10 cellular contexts compared by ENCODE assay signal in the genomic region with DNA sequence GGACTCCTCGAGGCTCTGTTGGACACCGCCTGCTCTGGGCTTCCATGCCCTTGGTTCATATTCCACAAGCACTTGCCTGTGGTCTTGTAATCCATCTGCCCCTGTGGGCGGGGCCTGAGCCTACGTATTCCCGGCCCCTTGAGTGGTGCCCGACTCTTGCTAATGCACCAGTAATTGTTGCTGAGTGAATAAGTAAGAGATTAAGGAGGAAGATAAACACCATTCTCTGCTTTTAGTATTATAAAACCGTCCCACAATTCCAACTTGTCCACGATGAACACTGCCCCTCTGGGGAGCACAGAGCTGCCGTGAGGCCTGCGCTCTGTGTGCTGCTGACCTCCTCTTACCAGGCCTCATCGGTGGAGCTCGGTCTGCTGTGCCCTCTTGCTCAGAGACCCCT. TPM values are rescaled to one million over a fixed set of nuclear protein-coding genes. Genes with fewer than 3 reads are reported as not detected.
DNase-seq lines count a peak whose midpoint lies in the region; ATAC-seq and TF ChIP-seq lines count a peak whose summit lies in the region.
"Had no signal": no experiment of that assay in that cellular context is flagged by ENCODE, and none has a peak within 500 bp of the region (broad histone marks: within the 10 kb centered on the region; RNA-seq: fewer than 3 reads in every experiment).

No MANE protein-coding gene starts in this region.

- H3K27ac Mint-ChIP-seq in stimulated activated effector memory CD8-positive, alpha-beta T cell treated with anti-CD3 and anti-CD28 coated beads, Interleukin-12 subunit alpha, Interleukin-12 subunit beta, amount 100 ng/mL, for 72 hours, result peak overlapping the region; percentile 86

- DNase-seq in HK-2 (ENCODE audit: unreplicated experiment), result peak; percentile 55
- peak; percentile 77 for DNase-seq in islet precursor cell
- DNase-seq in stimulated activated effector memory CD8-positive, alpha-beta T cell treated with anti-CD3 and anti-CD28 coated beads, Interleukin-12 subunit alpha, Interleukin-12 subunit beta, amount 100 ng/mL, for 72 hours (ENCODE audit: low spot score in 2 of 2), result no peak
- no peak for DNase-seq in H7
- no peak for DNase-seq in GM20000 (ENCODE audit: low spot score)
- no peak for DNase-seq in KG1 (lab: John Stamatoyannopoulos, UW)
- DNase-seq: NCI-H2171 treated with DMSO at 0.1 percent for 48 hours, pancreas had no signal

- ATAC-seq in SK-N-SH treated with all-trans-retinoic acid at 6 μM for 48 hours (peak; percentile 23), GM18511 (IDR thresholded peaks at IDR 0.05; ENCODE audit: unreplicated experiment) (no peak)
- ATAC-seq in stimulated activated effector memory CD8-positive, alpha-beta T cell treated with anti-CD3 and anti-CD28 coated beads, Interleukin-12 subunit alpha, Interleukin-12 subunit beta, amount 100 ng/mL, for 72 hours, result no peak
- ATAC-seq: pancreas had no signal

- H3K4me3 Mint-ChIP-seq in stimulated activated effector memory CD8-positive, alpha-beta T cell treated with anti-CD3 and anti-CD28 coated beads, Interleukin-12 subunit alpha, Interleukin-12 subunit beta, amount 100 ng/mL, for 72 hours, result no peak overlapping the region

- no peak for TF ChIP-seq CTCF in GM20000 (IDR thresholded peaks at IDR 0.05; ENCODE audit: extremely low read depth, missing control alignments)

- no peaks in the 10 kb centered on the region for H3K27me3 ChIP-seq in H7 (ENCODE audit: control insufficient read depth, insufficient read depth, low read length)
- H3K27me3 ChIP-seq: pancreas had no signal

- peaks cover 71% of the 10 kb centered on the region for H3K4me1 Mint-ChIP-seq in stimulated activated effector memory CD8-positive, alpha-beta T cell treated with anti-CD3 and anti-CD28 coated beads, Interleukin-12 subunit alpha, Interleukin-12 subunit beta, amount 100 ng/mL, for 72 hours

- no peaks in the 10 kb centered on the region for H3K9me3 Mint-ChIP-seq in stimulated activated effector memory CD8-positive, alpha-beta T cell treated with anti-CD3 and anti-CD28 coated beads, Interleukin-12 subunit alpha, Interleukin-12 subunit beta, amount 100 ng/mL, for 72 hours

- no peaks in the 10 kb centered on the region for H3K36me3 ChIP-seq in H7 (replicated peaks; ENCODE audit: control insufficient read depth, insufficient read depth, low read length)
- H3K36me3 ChIP-seq: pancreas had no signal

- H3K4me3 ChIP-seq in H7 (ENCODE audit: insufficient read depth, low read depth, low read length), result no peak overlapping the region
- H3K4me3 ChIP-seq: pancreas had no signal

- H3K36me3 Mint-ChIP-seq in stimulated activated effector memory CD8-positive, alpha-beta T cell treated with anti-CD3 and anti-CD28 coated beads, Interleukin-12 subunit alpha, Interleukin-12 subunit beta, amount 100 ng/mL, for 72 hours, result peaks cover 12% of the 10 kb centered on the region

TF ChIP-seq in SK-N-SH treated with all-trans-retinoic acid at 6 μM for 48 hours, 23 proteins besides CTCF, POLR2A, EP300 and RAD21:
- TF ChIP-seq ZNF8 (CRISPR knock-in tag; IDR thresholded peaks at IDR 0.05) (no peak), TOX (CRISPR knock-in tag; IDR thresholded peaks at IDR 0.05; ENCODE audit: borderline replicate concordance) (no peak), RARB (CRISPR knock-in tag; IDR thresholded peaks at IDR 0.05) (no peak), BACH2 (CRISPR knock-in tag; IDR thresholded peaks at IDR 0.05; ENCODE audit: borderline replicate concordance) (no peak), PPARA (CRISPR knock-in tag; IDR thresholded peaks at IDR 0.05; ENCODE audit: borderline replicate concordance) (no peak), OSR1 (CRISPR knock-in tag; IDR thresholded peaks at IDR 0.05) (no peak), ZFP3 (CRISPR knock-in tag; IDR thresholded peaks at IDR 0.05) (peak; percentile 76; the same call in 1 of the 2 replicates), ZFP30 (CRISPR knock-in tag; IDR thresholded peaks at IDR 0.05) (no peak), SNAI2 (CRISPR knock-in tag; IDR thresholded peaks at IDR 0.05) (no peak; the same call in 1 of the 2 replicates), GLIS3 (CRISPR knock-in tag; IDR thresholded peaks at IDR 0.05) (no peak), ZC3H10 (CRISPR knock-in tag; IDR thresholded peaks at IDR 0.05) (no peak), ISL1 (CRISPR knock-in tag; IDR thresholded peaks at IDR 0.05) (peak; percentile 70), TCF4 (CRISPR knock-in tag; IDR thresholded peaks at IDR 0.05; ENCODE audit: borderline replicate concordance) (no peak)
- TF ChIP-seq, protein P1, sequence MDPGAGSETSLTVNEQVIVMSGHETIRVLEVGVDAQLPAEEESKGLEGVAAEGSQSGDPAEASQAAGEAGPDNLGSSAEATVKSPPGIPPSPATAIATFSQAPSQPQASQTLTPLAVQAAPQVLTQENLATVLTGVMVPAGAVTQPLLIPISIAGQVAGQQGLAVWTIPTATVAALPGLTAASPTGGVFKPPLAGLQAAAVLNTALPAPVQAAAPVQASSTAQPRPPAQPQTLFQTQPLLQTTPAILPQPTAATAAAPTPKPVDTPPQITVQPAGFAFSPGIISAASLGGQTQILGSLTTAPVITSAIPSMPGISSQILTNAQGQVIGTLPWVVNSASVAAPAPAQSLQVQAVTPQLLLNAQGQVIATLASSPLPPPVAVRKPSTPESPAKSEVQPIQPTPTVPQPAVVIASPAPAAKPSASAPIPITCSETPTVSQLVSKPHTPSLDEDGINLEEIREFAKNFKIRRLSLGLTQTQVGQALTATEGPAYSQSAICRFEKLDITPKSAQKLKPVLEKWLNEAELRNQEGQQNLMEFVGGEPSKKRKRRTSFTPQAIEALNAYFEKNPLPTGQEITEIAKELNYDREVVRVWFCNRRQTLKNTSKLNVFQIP (CRISPR knock-in tag; IDR thresholded peaks at IDR 0.05; ENCODE audit: borderline replicate concordance, low read depth), result no peak

RNA-seq across cellular contexts. Expression of gene MICAL2, which starts 50.3 kb away (rescaled TPM):
- 0.83 and 1.1 TPM in 2 replicates for total RNA-seq in H7 (2014; rRNA removed; shearing (Covaris generic))

Comparison
In these comparisons a context has a peak if more than half of its experiments do, and no peak if none do; other contexts are left out.
1. DNase-seq: peak in HK-2 (single experiment) and islet precursor cell (single experiment); none in stimulated activated effector memory CD8-positive, alpha-beta T cell treated with anti-CD3 and anti-CD28 coated beads, Interleukin-12 subunit alpha, Interleukin-12 subunit beta, amount 100 ng/mL, for 72 hours (0 of 2), H7 (single experiment), GM20000 (single experiment) and KG1 (single experiment).